Comparison of ENCODE assay signal across 16 cellular contexts in genomic region chr1:22208265-22208972, GRCh38.
A peak's percentile ranks its signal among the peaks of the same experiment; 100 is the strongest.
DNase-seq lines count a peak whose midpoint lies in the region; ATAC-seq, FAIRE-seq and TF ChIP-seq lines count a peak whose summit lies in the region.
"Had no signal": no experiment of that assay in that cellular context is flagged by ENCODE, and none has a peak within 500 bp of the region (broad histone marks: within the 10 kb centered on the region; RNA-seq: fewer than 3 reads in every experiment).

No MANE protein-coding gene starts in this region.

- FAIRE-seq in D721Med (lab: Jason Lieb, UNC) = no peak

- H3K36me3 Mint-ChIP-seq in nephron progenitor cell (ENCODE audit: low read depth) = no peaks in the 10 kb centered on the region
- H3K36me3 Mint-ChIP-seq: activated CD8-positive, alpha-beta memory T cell treated with anti-CD3 and anti-CD28 coated beads, Interleukin-2, amount 10 ng/mL, durations not matched to agents 7 days and 5 days; activated naive CD4-positive, alpha-beta T cell treated with anti-CD3 and anti-CD28 coated beads, Interleukin-2, amount 50 U/mL, for 72 hours had no signal

- DNase-seq in D721Med (ENCODE audit: insufficient read length, low spot score) = peak; percentile 53
- DNase-seq in NCI-H146 (lab: John Stamatoyannopoulos, UW) = peak; percentile 38
- no peak for DNase-seq in choroid plexus epithelial cell (ENCODE audit: low read depth)
- peak; percentile 42 for DNase-seq in nephron progenitor cell
- DNase-seq in DMS 273 treated with DMSO at 0.1 percent for 48 hours (lab: John Stamatoyannopoulos, UW) = no peak
- no peak for DNase-seq in NCI-H2081 treated with DMSO at 0.1 percent for 48 hours (lab: John Stamatoyannopoulos, UW)
- DNase-seq: activated CD8-positive, alpha-beta memory T cell treated with anti-CD3 and anti-CD28 coated beads, Interleukin-2, amount 10 ng/mL, durations not matched to agents 7 days and 5 days; EL; NCI-H526; stomach had no signal

- H3K9me3 Mint-ChIP-seq in nephron progenitor cell = no peaks in the 10 kb centered on the region
- H3K9me3 Mint-ChIP-seq: activated naive CD4-positive, alpha-beta T cell treated with anti-CD3 and anti-CD28 coated beads, Interleukin-2, amount 50 U/mL, for 72 hours had no signal

- no peak overlapping the region for H3K27ac Mint-ChIP-seq in nephron progenitor cell
- H3K27ac Mint-ChIP-seq: activated CD8-positive, alpha-beta memory T cell treated with anti-CD3 and anti-CD28 coated beads, Interleukin-2, amount 10 ng/mL, durations not matched to agents 7 days and 5 days; activated naive CD4-positive, alpha-beta T cell treated with anti-CD3 and anti-CD28 coated beads, Interleukin-2, amount 50 U/mL, for 72 hours had no signal

- H3K27me3 Mint-ChIP-seq in nephron progenitor cell (ENCODE audit: low read depth, poor library complexity) = peaks cover 89% of the 10 kb centered on the region

- no peak overlapping the region for H3K4me3 Mint-ChIP-seq in nephron progenitor cell
- H3K4me3 Mint-ChIP-seq: activated CD8-positive, alpha-beta memory T cell treated with anti-CD3 and anti-CD28 coated beads, Interleukin-2, amount 10 ng/mL, durations not matched to agents 7 days and 5 days had no signal

- peaks cover 33% of the 10 kb centered on the region for H3K4me1 Mint-ChIP-seq in nephron progenitor cell
- H3K4me1 Mint-ChIP-seq: activated CD8-positive, alpha-beta memory T cell treated with anti-CD3 and anti-CD28 coated beads, Interleukin-2, amount 10 ng/mL, durations not matched to agents 7 days and 5 days had no signal

- TF ChIP-seq CTCF in D721Med (IDR thresholded peaks at IDR 0.05; ENCODE audit: insufficient read depth, missing control alignments) (peak; percentile 22), choroid plexus epithelial cell (conservative IDR thresholded peaks at IDR 0.05; ENCODE audit: low read depth, low read length) (peak; percentile 8), nephron progenitor cell (IDR thresholded peaks at IDR 0.05) (peak; percentile 16)

- H3K4me3 ChIP-seq in choroid plexus epithelial cell (ENCODE audit: low read depth, low read length) = no peak overlapping the region
- H3K4me3 ChIP-seq: BLaER1, right lobe of liver, SJCRH30, stomach had no signal

- no peak for ATAC-seq in HG03159 (IDR thresholded peaks at IDR 0.05; ENCODE audit: unreplicated experiment)
- no peak for ATAC-seq in GM21515 (IDR thresholded peaks at IDR 0.05; ENCODE audit: unreplicated experiment)
- ATAC-seq: activated CD8-positive, alpha-beta memory T cell treated with anti-CD3 and anti-CD28 coated beads, Interleukin-2, amount 10 ng/mL, durations not matched to agents 7 days and 5 days; activated naive CD4-positive, alpha-beta T cell treated with anti-CD3 and anti-CD28 coated beads, Interleukin-2, amount 50 U/mL, for 72 hours had no signal

Comparison
In these comparisons a context has a peak if more than half of its experiments do, and no peak if none do; other contexts are left out.
1. DNase-seq: peak in D721Med (single experiment), NCI-H146 (single experiment) and nephron progenitor cell (single experiment); none in choroid plexus epithelial cell (single experiment), DMS 273 treated with DMSO at 0.1 percent for 48 hours (single experiment) and NCI-H2081 treated with DMSO at 0.1 percent for 48 hours (single experiment).
2. Peak in every context shown above with its lines, with median percentiles within 50 percentile points of each other: CTCF ChIP-seq.